8 cellular contexts compared by ENCODE assay signal in the genomic region with DNA sequence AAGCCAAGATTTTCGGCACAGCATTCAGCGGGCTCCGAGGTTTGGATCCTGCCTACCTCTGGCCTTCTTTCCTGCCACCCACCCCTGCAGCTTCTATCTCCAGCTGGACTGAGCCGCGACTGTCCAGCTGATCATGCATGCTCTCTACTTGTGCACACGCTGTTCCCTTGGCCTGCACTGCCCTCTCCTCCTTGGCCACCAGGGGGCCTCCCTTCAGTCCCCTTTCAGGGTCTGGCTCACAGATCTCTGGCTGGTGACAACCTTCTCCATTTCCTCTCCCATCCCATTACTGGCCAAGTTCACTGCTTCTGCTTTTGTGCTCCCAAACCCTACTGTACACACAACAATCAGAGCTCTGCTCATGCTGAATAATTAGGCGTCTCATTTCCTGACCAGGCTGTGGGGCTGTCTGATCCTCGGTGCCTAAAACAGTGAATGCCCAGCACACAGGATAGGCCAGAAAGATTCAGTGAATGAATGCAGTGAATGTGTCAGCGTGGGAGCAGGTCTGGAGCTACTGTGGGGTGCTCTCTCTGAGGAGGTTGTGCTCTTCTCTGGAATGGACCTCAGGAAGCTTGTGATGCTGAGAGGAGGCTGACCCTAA.
DNase-seq lines count a peak whose midpoint lies in the region; ATAC-seq and TF ChIP-seq lines count a peak whose summit lies in the region.

No MANE protein-coding gene starts in this region.

- ATAC-seq in DND-41 (ENCODE audit: insufficient read depth, low read depth) (peak; percentile 95), GM19463 (IDR thresholded peaks at IDR 0.05; ENCODE audit: unreplicated experiment) (peak; percentile 99), HG03521 (IDR thresholded peaks at IDR 0.05; ENCODE audit: unreplicated experiment) (peak; percentile 85), HG03025 (IDR thresholded peaks at IDR 0.05; ENCODE audit: low FRiP score, unreplicated experiment) (no peak)

- H3K4me1 ChIP-seq in DND-41 (ENCODE audit: insufficient read depth, low read length) = 0 out of 2 replicates have a peak, but pooled peaks cover 5% of the 10 kb centered on the region
- H3K4me1 ChIP-seq in OCI-LY1 (ENCODE audit: insufficient read depth, low read length, severe bottlenecking) = no peaks in the 10 kb centered on the region

- H3K4me2 ChIP-seq in DND-41 (ENCODE audit: insufficient read depth, low read length) = no peak overlapping the region
- H3K4me2 ChIP-seq in OCI-LY1 (ENCODE audit: low read length) = no peak overlapping the region

- H3K9me3 ChIP-seq in DND-41 (ENCODE audit: insufficient read depth, low read length, severe bottlenecking) (no peaks in the 10 kb centered on the region), OCI-LY1 (ENCODE audit: low read length) (no peaks in the 10 kb centered on the region)

- H3K27me3 ChIP-seq in DND-41 (ENCODE audit: insufficient read depth, low read length, poor library complexity) (peaks cover 3% of the 10 kb centered on the region), OCI-LY1 (ENCODE audit: insufficient read depth, low read length) (no peaks in the 10 kb centered on the region; the same call in 1 of the 2 replicates)

- DNase-seq in DND-41 (peak; percentile 54), astrocyte of the cerebellum (ENCODE audit: low read depth) (peak; percentile 32), iPS DF 19.7 (ENCODE audit: low read depth, low spot score) (peak; percentile 35)
- DNase-seq in stimulated activated CD4-positive, alpha-beta T cell treated with anti-CD3 and anti-CD28 coated beads, Interleukin-1b, Interleukin-23, amount 100 ng/mL, for 48 hours = peak; percentile 29

- H3K4me3 ChIP-seq in DND-41 (ENCODE audit: low read depth in 1 of 2, low read length in 2 of 2) = no peak overlapping the region
- H3K4me3 ChIP-seq in OCI-LY1 (ENCODE audit: low read depth, low read length, poor library complexity, severe bottlenecking) = no peak overlapping the region
- H3K4me3 ChIP-seq in astrocyte of the cerebellum (ENCODE audit: low read depth, low read length) = no peak overlapping the region

- no peaks in the 10 kb centered on the region for H3K9me2 ChIP-seq in OCI-LY1 (ENCODE audit: low read depth, low read length)

- H4K20me1 ChIP-seq in DND-41 (ENCODE audit: insufficient read depth, low read length) = no peaks in the 10 kb centered on the region
- H4K20me1 ChIP-seq in OCI-LY1 (ENCODE audit: insufficient read depth, low read length) = no peaks in the 10 kb centered on the region

- H3K36me3 ChIP-seq in DND-41 (ENCODE audit: insufficient read depth, low read length) = no peaks in the 10 kb centered on the region
- no peaks in the 10 kb centered on the region for H3K36me3 ChIP-seq in OCI-LY1 (ENCODE audit: insufficient read depth, low read length)

- H3F3A ChIP-seq in OCI-LY1 (ENCODE audit: insufficient read depth, low read length) = no peaks in the 10 kb centered on the region

- in situ Hi-C loops in astrocyte of the cerebellum (cut with HindIII; ENCODE audit: low sequenced_read_pairs) = no loop called here

- H3K27ac ChIP-seq in DND-41 (ENCODE audit: low read length) = no peak overlapping the region
- H3K27ac ChIP-seq in OCI-LY1 (ENCODE audit: low read depth, low read length, poor library complexity, severe bottlenecking) = no peak overlapping the region

- H3K79me2 ChIP-seq in DND-41 (ENCODE audit: insufficient read depth, low read length) (no peaks in the 10 kb centered on the region), OCI-LY1 (ENCODE audit: insufficient read depth, low read length) (no peaks in the 10 kb centered on the region)

- no peak overlapping the region for H2AFZ ChIP-seq in DND-41 (ENCODE audit: low read depth, low read length)
- no peak overlapping the region for H2AFZ ChIP-seq in OCI-LY1 (ENCODE audit: low read length)

- no peak overlapping the region for H3K9ac ChIP-seq in DND-41 (ENCODE audit: low read depth, low read length)
- no peak overlapping the region for H3K9ac ChIP-seq in OCI-LY1 (ENCODE audit: low read length)

- TF ChIP-seq CTCF in DND-41 (IDR thresholded peaks at IDR 0.05; ENCODE audit: borderline replicate concordance, extremely low read depth, low read length, poor library complexity, severe bottlenecking) (peak; percentile 93), OCI-LY1 (IDR thresholded peaks at IDR 0.05; ENCODE audit: low read length) (peak; percentile 78), astrocyte of the cerebellum (IDR thresholded peaks at IDR 0.05; ENCODE audit: low read depth, low read length, missing control alignments) (peak; percentile 89)
